In genomic region chr12:3016191-3016590, GRCh38 we compare ENCODE assay signal across 19 cellular contexts.
"Had no signal": no experiment of that assay in that cellular context is flagged by ENCODE, and none has a peak within 500 bp of the region (broad histone marks: within the 10 kb centered on the region; RNA-seq: fewer than 3 reads in every experiment).

No MANE protein-coding gene starts in this region.

- H3K27ac Mint-ChIP-seq: activated CD8-positive, alpha-beta T cell treated with anti-CD3 and anti-CD28 coated beads, Interleukin-2, amount 10 ng/mL, durations not matched to agents 7 days and 5 days; activated naive CD4-positive, alpha-beta T cell treated with anti-CD3 and anti-CD28 coated beads, Interleukin-2, amount 50 U/mL, for 24 hours; type B pancreatic cell had no signal

- H3K4me1 Mint-ChIP-seq: activated naive CD4-positive, alpha-beta T cell treated with anti-CD3 and anti-CD28 coated beads, Interleukin-2, amount 50 U/mL, for 24 hours had no signal

- H3K4me3 Mint-ChIP-seq: activated CD8-positive, alpha-beta T cell treated with anti-CD3 and anti-CD28 coated beads, Interleukin-2, amount 10 ng/mL, durations not matched to agents 7 days and 5 days; activated naive CD4-positive, alpha-beta T cell treated with anti-CD3 and anti-CD28 coated beads, Interleukin-2, amount 50 U/mL, for 24 hours; brain; type B pancreatic cell had no signal

- H3K36me3 Mint-ChIP-seq: activated naive CD4-positive, alpha-beta T cell treated with anti-CD3 and anti-CD28 coated beads, Interleukin-2, amount 50 U/mL, for 24 hours; brain had no signal

- DNase-seq: activated CD4-positive, alpha-beta T cell treated with anti-CD3 and anti-CD28 coated beads for 1 hour; activated CD4-positive, alpha-beta T cell treated with anti-CD3 and anti-CD28 coated beads, Interleukin-2, amount 50 U/mL, for 1 hour; activated CD8-positive, alpha-beta T cell treated with anti-CD3 and anti-CD28 coated beads, Interleukin-2, amount 10 ng/mL, durations not matched to agents 7 days and 5 days; activated gamma-delta T cell treated with Interleukin-2 at 50 U/mL for 16 hours; anterior cingulate cortex; caudate nucleus; dermis blood vessel endothelial cell; effector memory CD4-positive, alpha-beta T cell; glutamatergic neuron; hippocampal formation; midbrain; nucleus accumbens; retina; spleen; stimulated activated CD4-positive, alpha-beta T cell treated with anti-CD3 and anti-CD28 coated beads, Interleukin-4, amount 100 ng/mL, for 24 hours; stimulated activated naive CD4-positive, alpha-beta T cell treated with Interleukin-2 at 50 U/mL for 16 hours had no signal

- H3K27me3 Mint-ChIP-seq: activated naive CD4-positive, alpha-beta T cell treated with anti-CD3 and anti-CD28 coated beads, Interleukin-2, amount 50 U/mL, for 24 hours; type B pancreatic cell had no signal

- H3K9me3 Mint-ChIP-seq: activated naive CD4-positive, alpha-beta T cell treated with anti-CD3 and anti-CD28 coated beads, Interleukin-2, amount 50 U/mL, for 24 hours; brain; type B pancreatic cell had no signal
